15 cellular contexts compared by ENCODE assay signal in the genomic region with DNA sequence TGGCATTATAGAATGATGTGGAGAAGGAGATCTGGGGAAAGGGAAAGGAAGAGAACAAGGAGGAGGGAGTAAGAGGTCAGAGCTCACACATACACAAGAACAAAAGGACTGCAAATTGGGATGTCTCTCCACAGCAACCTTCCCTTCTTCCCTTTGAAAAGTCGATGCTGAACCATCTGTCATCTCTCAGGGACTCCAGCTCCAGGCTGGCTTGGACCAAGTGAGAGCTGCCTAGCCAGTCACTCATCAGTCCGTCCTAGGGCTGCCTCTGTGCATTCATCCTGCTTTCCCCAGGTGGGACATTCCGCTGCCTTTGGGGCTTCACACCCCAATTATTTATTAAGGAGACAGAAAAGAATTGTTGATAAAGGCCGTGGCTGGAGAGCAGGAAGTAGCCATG.
"Had no signal": no experiment of that assay in that cellular context is flagged by ENCODE, and none has a peak within 500 bp of the region (broad histone marks: within the 10 kb centered on the region; RNA-seq: fewer than 3 reads in every experiment).

No MANE protein-coding gene starts in this region.

- H3K27me3 Mint-ChIP-seq: activated naive CD8-positive, alpha-beta T cell had no signal

- H3K4me3 ChIP-seq: dorsolateral prefrontal cortex, psoas muscle, skin epidermis, testis had no signal

- H3K27me3 ChIP-seq: dorsolateral prefrontal cortex, testis had no signal

- H3K27ac Mint-ChIP-seq: activated naive CD8-positive, alpha-beta T cell; activated T-helper 1 cell treated with anti-CD3 and anti-CD28 coated beads, Interleukin-12 subunit alpha, Interleukin-12 subunit beta, Interleukin-2, Interleukin-4 antibody, amounts not matched to agents 30 ng/mL and 10 ng/mL and 1 ng/mL, durations not matched to agents 14 hours and 24 hours and 36 hours; nephron progenitor cell had no signal

- H3K9me3 ChIP-seq: psoas muscle, testis had no signal

- H3K27ac ChIP-seq: psoas muscle, skin epidermis, testis, VCaP had no signal

- H3K9me3 Mint-ChIP-seq: activated T-helper 1 cell treated with anti-CD3 and anti-CD28 coated beads, Interleukin-12 subunit alpha, Interleukin-12 subunit beta, Interleukin-2, Interleukin-4 antibody, amounts not matched to agents 30 ng/mL and 10 ng/mL and 1 ng/mL, durations not matched to agents 14 hours and 24 hours and 36 hours had no signal

- ATAC-seq: left ventricle myocardium superior, psoas muscle, right cardiac atrium had no signal

- DNase-seq: activated CD4-positive, alpha-beta T cell treated with anti-CD3 and anti-CD28 coated beads, Interleukin-2, amount 50 U/mL, for 4 hours; erythroblast; foreskin melanocyte; left ventricle myocardium superior; nephron progenitor cell; psoas muscle; right cardiac atrium; SW 1271; testis had no signal

- FAIRE-seq: endometrium had no signal

- H3K4me1 ChIP-seq: psoas muscle, testis had no signal

- H3K4me3 Mint-ChIP-seq: activated naive CD8-positive, alpha-beta T cell; activated T-helper 1 cell treated with anti-CD3 and anti-CD28 coated beads, Interleukin-12 subunit alpha, Interleukin-12 subunit beta, Interleukin-2, Interleukin-4 antibody, amounts not matched to agents 30 ng/mL and 10 ng/mL and 1 ng/mL, durations not matched to agents 14 hours and 24 hours and 36 hours; nephron progenitor cell had no signal
